In the genomic region with DNA sequence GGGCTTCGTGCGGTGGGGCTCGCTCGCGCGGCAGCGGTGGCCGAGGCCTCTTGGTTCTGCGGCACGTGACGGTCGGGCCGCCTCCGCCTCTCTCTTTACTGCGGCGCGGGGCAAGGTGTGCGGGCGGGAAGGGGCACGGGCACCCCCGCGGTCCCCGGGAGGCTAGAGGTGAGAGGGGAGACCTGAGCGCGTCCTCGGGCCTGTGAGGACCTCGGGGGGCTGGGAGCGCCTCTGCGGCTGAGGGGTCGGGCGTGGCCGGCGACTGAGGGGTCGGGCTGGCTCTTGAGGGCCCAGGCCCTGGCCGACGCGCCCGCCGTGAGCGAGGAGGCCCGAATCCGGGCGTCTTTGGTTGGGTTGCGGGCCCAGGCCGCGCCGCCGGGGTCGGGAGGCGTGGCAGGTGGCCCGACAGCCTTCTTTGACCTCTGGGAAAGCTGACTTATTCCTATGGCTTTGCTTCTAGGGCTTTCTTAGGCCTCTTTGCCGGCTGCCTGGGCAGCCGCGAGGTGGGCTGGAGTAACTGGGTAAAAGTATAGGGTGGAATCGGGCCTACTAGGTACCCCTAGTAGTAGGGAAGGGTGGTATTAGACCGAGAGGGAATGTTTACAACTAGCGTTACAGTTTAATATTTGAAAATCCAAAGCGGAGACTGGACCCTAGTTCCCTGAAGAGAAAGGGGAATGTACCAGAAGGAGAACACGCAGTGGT, we compare ENCODE assay signal across 8 cellular contexts. TPM values are rescaled to one million over a fixed set of nuclear protein-coding genes. Genes with fewer than 3 reads are reported as not detected.
DNase-seq lines count a peak whose midpoint lies in the region; ATAC-seq and TF ChIP-seq lines count a peak whose summit lies in the region.

A gene with protein sequence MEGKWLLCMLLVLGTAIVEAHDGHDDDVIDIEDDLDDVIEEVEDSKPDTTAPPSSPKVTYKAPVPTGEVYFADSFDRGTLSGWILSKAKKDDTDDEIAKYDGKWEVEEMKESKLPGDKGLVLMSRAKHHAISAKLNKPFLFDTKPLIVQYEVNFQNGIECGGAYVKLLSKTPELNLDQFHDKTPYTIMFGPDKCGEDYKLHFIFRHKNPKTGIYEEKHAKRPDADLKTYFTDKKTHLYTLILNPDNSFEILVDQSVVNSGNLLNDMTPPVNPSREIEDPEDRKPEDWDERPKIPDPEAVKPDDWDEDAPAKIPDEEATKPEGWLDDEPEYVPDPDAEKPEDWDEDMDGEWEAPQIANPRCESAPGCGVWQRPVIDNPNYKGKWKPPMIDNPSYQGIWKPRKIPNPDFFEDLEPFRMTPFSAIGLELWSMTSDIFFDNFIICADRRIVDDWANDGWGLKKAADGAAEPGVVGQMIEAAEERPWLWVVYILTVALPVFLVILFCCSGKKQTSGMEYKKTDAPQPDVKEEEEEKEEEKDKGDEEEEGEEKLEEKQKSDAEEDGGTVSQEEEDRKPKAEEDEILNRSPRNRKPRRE (plus strand): TSS at position 33 of the 705 bp plus-strand sequence. CDS start 6,715 bp downstream, outside the sequence.

- DNase-seq in activated naive CD4-positive, alpha-beta T cell treated with anti-CD3 and anti-CD28 coated beads, Interleukin-2, amount 50 U/mL, for 72 hours (ENCODE audit: low spot score in 2 of 2) = no peak
- DNase-seq in left cardiac atrium (no peak), renal cortical epithelial cell (ENCODE audit: low read depth) (no peak), OCI-M2 (lab: John Stamatoyannopoulos, UW; ENCODE audit: unreplicated experiment) (no peak)
- DNase-seq in stimulated activated CD4-positive, alpha-beta T cell treated with anti-CD3 and anti-CD28 coated beads, Interleukin-2, amount 100 ng/mL, for 48 hours = no peak

- no peaks in the 10 kb centered on the region for H3K9me3 Mint-ChIP-seq in activated naive CD4-positive, alpha-beta T cell treated with anti-CD3 and anti-CD28 coated beads, Interleukin-2, amount 50 U/mL, for 72 hours

- TF ChIP-seq POLR2A in GM15510 (IDR thresholded peaks at IDR 0.05; ENCODE audit: borderline replicate concordance, extremely low read depth, insufficient read length) = peak; percentile 74

- peaks cover 37 to 43% of the 10 kb centered on the region in 2 donors for H3K36me3 Mint-ChIP-seq in activated naive CD4-positive, alpha-beta T cell treated with anti-CD3 and anti-CD28 coated beads, Interleukin-2, amount 50 U/mL, for 72 hours

- ATAC-seq in HG02981 (IDR thresholded peaks at IDR 0.05; ENCODE audit: unreplicated experiment) = peak; percentile 5
- ATAC-seq in activated naive CD4-positive, alpha-beta T cell treated with anti-CD3 and anti-CD28 coated beads, Interleukin-2, amount 50 U/mL, for 72 hours = peak in 1 of 2 donors; percentile 0
- peak; percentile 5 to 24 for ATAC-seq in left cardiac atrium
- no peak for ATAC-seq in HG03469 (IDR thresholded peaks at IDR 0.05; ENCODE audit: unreplicated experiment)

- H3K27ac Mint-ChIP-seq in activated naive CD4-positive, alpha-beta T cell treated with anti-CD3 and anti-CD28 coated beads, Interleukin-2, amount 50 U/mL, for 72 hours = peak within 1 kb of the TSS; percentile 99 to 100

- intact Hi-C loops in left cardiac atrium (cut with DNase I) = loop anchor here in 1 of 2 donors (10.0 kb wide), 1 partner anchor 56 kb away; no protein-coding TSS in a partner anchor

RNA-seq across cellular contexts. Expression of the gene that starts here (rescaled TPM):
- 100 to 1,000 TPM; 417 to 484 TPM for total RNA-seq in activated naive CD4-positive, alpha-beta T cell treated with anti-CD3 and anti-CD28 coated beads, Interleukin-2, amount 50 U/mL, for 72 hours
- 100 to 1,000 TPM; 446 to 550 TPM for total RNA-seq in left cardiac atrium
- 755 and 1,435 TPM in 2 replicates for total RNA-seq in renal cortical epithelial cell
